ENCODE assay signal across 14 cellular contexts in genomic region chr5:149300441-149300840, GRCh38. TPM values are rescaled to one million over a fixed set of nuclear protein-coding genes. Genes with fewer than 3 reads are reported as not detected.
A peak's percentile ranks its signal among the peaks of the same experiment; 100 is the strongest.
DNase-seq lines count a peak whose midpoint lies in the region; ATAC-seq and TF ChIP-seq lines count a peak whose summit lies in the region.
"Had no signal": no experiment of that assay in that cellular context is flagged by ENCODE, and none has a peak within 500 bp of the region (broad histone marks: within the 10 kb centered on the region; RNA-seq: fewer than 3 reads in every experiment).

No MANE protein-coding gene starts in this region.

- no peaks in the 10 kb centered on the region for H4K20me1 ChIP-seq in neural progenitor cell (ENCODE audit: low read depth)

- DNase-seq in right cardiac atrium, result no peak
- no peak for DNase-seq in cardiac septum (ENCODE audit: low spot score)
- DNase-seq in endothelial cell (ENCODE audit: low spot score), result no peak
- DNase-seq in lung (ENCODE audit: low spot score), result no peak
- no peak for DNase-seq in upper lobe of left lung
- no peak for DNase-seq in neural progenitor cell (ENCODE audit: low spot score)
- DNase-seq in glutamatergic neuron, result no peak
- DNase-seq: BE2C, DMS53, GF-D8, HCEC 1CT, HFFc6 had no signal

- H3K36me3 ChIP-seq in lung (ENCODE audit: control insufficient read depth in 2 of 2, insufficient read depth in 2 of 2, low read length in 2 of 2), result peaks cover 0 to under 1% of the 10 kb centered on the region in 2 donors
- H3K36me3 ChIP-seq in upper lobe of left lung, result peaks cover 0 to 21% (median 0%) of the 10 kb centered on the region in 4 donors
- H3K36me3 ChIP-seq in neural progenitor cell, result no peaks in the 10 kb centered on the region
- H3K36me3 ChIP-seq: BE2C had no signal

- no peak overlapping the region for H2AFZ ChIP-seq in neural progenitor cell (replicated peaks)

- H3K27me3 ChIP-seq in right cardiac atrium (ENCODE audit: control insufficient read depth, insufficient read depth) (no peaks in the 10 kb centered on the region), lung (ENCODE audit: control insufficient read depth, insufficient read depth) (no peaks in the 10 kb centered on the region), upper lobe of left lung (no peaks in the 10 kb centered on the region), neural progenitor cell (no peaks in the 10 kb centered on the region)
- H3K27me3 ChIP-seq: BE2C had no signal

- H3K9me3 ChIP-seq in right cardiac atrium (ENCODE audit: control insufficient read depth, low read length) (no peaks in the 10 kb centered on the region), lung (ENCODE audit: control insufficient read depth in 2 of 2, insufficient read depth in 1 of 2, low read length in 1 of 2) (no peaks in the 10 kb centered on the region), upper lobe of left lung (no peaks in the 10 kb centered on the region), neural progenitor cell (ENCODE audit: low read depth) (no peaks in the 10 kb centered on the region)
- H3K9me3 ChIP-seq: A549, BE2C had no signal

- no peak overlapping the region for H3K4me2 ChIP-seq in neural progenitor cell
- H3K4me2 ChIP-seq: A549 had no signal

- H3K27ac Mint-ChIP-seq in endothelial cell (ENCODE audit: unreplicated experiment), result peak overlapping the region; percentile 98
- no peak overlapping the region for H3K27ac Mint-ChIP-seq in neural progenitor cell
- H3K27ac Mint-ChIP-seq in glutamatergic neuron (ENCODE audit: unreplicated experiment), result no peak overlapping the region

- no peaks in the 10 kb centered on the region for H3K79me2 ChIP-seq in neural progenitor cell (ENCODE audit: low read depth)

- no peak for TF ChIP-seq EP300 in upper lobe of left lung (IDR thresholded peaks at IDR 0.05)

- no peak for ATAC-seq in right cardiac atrium
- ATAC-seq in lung (ENCODE audit: insufficient read depth, low FRiP score), result no peak
- ATAC-seq in upper lobe of left lung (ENCODE audit: low FRiP score in 2 of 2), result no peak
- ATAC-seq: A549 had no signal

- intact Hi-C loops in right cardiac atrium (cut with DNase I), result no loop called here
- intact Hi-C loops in cardiac septum (cut with DNase I), result no loop called here

- TF ChIP-seq POLR2A in upper lobe of left lung (IDR thresholded peaks at IDR 0.05), result no peak

- no peaks in the 10 kb centered on the region for H3F3A ChIP-seq in neural progenitor cell (ENCODE audit: low read depth)

- 79% methylated on average over 6 of the region's 6 CpGs for WGBS in right cardiac atrium
- 85 to 95% methylated on average over 6 of the region's 6 CpGs for WGBS in lung, 2 donors
- 87 to 93% methylated on average over 6 of the region's 6 CpGs for WGBS in upper lobe of left lung, 2 donors

- H3K4me3 ChIP-seq in right cardiac atrium (ENCODE audit: low read length) (no peak overlapping the region), lung (no peak overlapping the region), upper lobe of left lung (no peak overlapping the region), neural progenitor cell (no peak overlapping the region)
- H3K4me3 ChIP-seq: A549 had no signal

- no peak overlapping the region for H3K9ac ChIP-seq in neural progenitor cell

- H3K27me3 Mint-ChIP-seq in endothelial cell (ENCODE audit: unreplicated experiment), result peaks cover 12% of the 10 kb centered on the region
- peaks cover 11% of the 10 kb centered on the region for H3K27me3 Mint-ChIP-seq in neural progenitor cell (ENCODE audit: insufficient read depth, low read depth)
- H3K27me3 Mint-ChIP-seq in glutamatergic neuron (ENCODE audit: unreplicated experiment), result peaks cover 1% of the 10 kb centered on the region

- peak overlapping the region; percentile 59 for H3K27ac ChIP-seq in right cardiac atrium (ENCODE audit: low read length)
- H3K27ac ChIP-seq in lung (ENCODE audit: low read depth in 1 of 2, low read length in 1 of 2), result peak overlapping the region; percentile 41 to 70
- peak overlapping the region in 3 of 4 donors; percentile 70 to 85 (median 77) for H3K27ac ChIP-seq in upper lobe of left lung
- no peak overlapping the region for H3K27ac ChIP-seq in neural progenitor cell
- H3K27ac ChIP-seq: A549, HL-60 had no signal

- H3K36me3 Mint-ChIP-seq in endothelial cell (ENCODE audit: low read depth, unreplicated experiment), result peaks cover 48% of the 10 kb centered on the region
- no peaks in the 10 kb centered on the region for H3K36me3 Mint-ChIP-seq in neural progenitor cell
- no peaks in the 10 kb centered on the region for H3K36me3 Mint-ChIP-seq in glutamatergic neuron (ENCODE audit: unreplicated experiment)

- no peak overlapping the region for H3K4me3 Mint-ChIP-seq in endothelial cell (ENCODE audit: unreplicated experiment)
- H3K4me3 Mint-ChIP-seq in neural progenitor cell, result no peak overlapping the region
- H3K4me3 Mint-ChIP-seq in glutamatergic neuron (ENCODE audit: unreplicated experiment), result no peak overlapping the region
- H3K4me3 Mint-ChIP-seq: HFFc6 had no signal

- H3K9me3 Mint-ChIP-seq in endothelial cell (ENCODE audit: unreplicated experiment) (no peaks in the 10 kb centered on the region), neural progenitor cell (no peaks in the 10 kb centered on the region), glutamatergic neuron (ENCODE audit: unreplicated experiment) (peaks cover 2% of the 10 kb centered on the region)
- H3K9me3 Mint-ChIP-seq: HFFc6 had no signal

- TF ChIP-seq CTCF in endothelial cell (IDR thresholded peaks at IDR 0.05; ENCODE audit: unreplicated experiment), result no peak
- TF ChIP-seq CTCF in lung (IDR thresholded peaks at IDR 0.05; ENCODE audit: control extremely low read depth, extremely low read depth), result no peak
- no peak for TF ChIP-seq CTCF in upper lobe of left lung (IDR thresholded peaks at IDR 0.05)
- no peak for TF ChIP-seq CTCF in neural progenitor cell (IDR thresholded peaks at IDR 0.05)
- TF ChIP-seq CTCF in glutamatergic neuron (IDR thresholded peaks at IDR 0.05; ENCODE audit: partially characterized antibody, unreplicated experiment), result no peak

- H3K4me1 ChIP-seq in right cardiac atrium (ENCODE audit: control insufficient read depth, insufficient read depth, low read length), result peaks cover 21% of the 10 kb centered on the region
- peaks cover 24 to 29% of the 10 kb centered on the region in 2 donors for H3K4me1 ChIP-seq in lung (ENCODE audit: control insufficient read depth in 2 of 2, insufficient read depth in 2 of 2, low read length in 2 of 2)
- H3K4me1 ChIP-seq in upper lobe of left lung, result peaks cover 23 to 48% (median 34%) of the 10 kb centered on the region in 4 donors
- peaks cover 2% of the 10 kb centered on the region for H3K4me1 ChIP-seq in neural progenitor cell
- H3K4me1 ChIP-seq: A549, BE2C had no signal

- H3K4me1 Mint-ChIP-seq in endothelial cell (ENCODE audit: unreplicated experiment), result peaks cover 85% of the 10 kb centered on the region
- H3K4me1 Mint-ChIP-seq in neural progenitor cell, result peaks cover 10% of the 10 kb centered on the region
- H3K4me1 Mint-ChIP-seq in glutamatergic neuron (ENCODE audit: low read depth, unreplicated experiment), result peaks cover 4% of the 10 kb centered on the region

RNA-seq across cellular contexts. Expression of gene AFAP1L1, which starts 28.8 kb away (rescaled TPM):
- total RNA-seq in right cardiac atrium (10 to 100 TPM; 36.9 to 59.7 (median 42.7) TPM), cardiac septum (55.2 TPM), endothelial cell (ENCODE audit: unreplicated experiment) (393 TPM), lung (10 to 100 TPM; 22.8 to 40.6 TPM), upper lobe of left lung (10 to 100 TPM; 15.1 to 40.8 (median 26.5) TPM), neural progenitor cell (ENCODE audit: low replicate concordance) (0.34 and 0.36 TPM in 2 replicates), glutamatergic neuron (ENCODE audit: unreplicated experiment) (0.25 TPM)
- polyA plus RNA-seq in right cardiac atrium (26.2 TPM), lung (10 to 100 TPM in 1 of 2 donors, 1 to 10 TPM in 1; 9.8 to 13.3 TPM)

RNA-seq across cellular contexts. Expression of gene GRPEL2, which starts 44.9 kb away (rescaled TPM):
- 10 to 100 TPM in 1 of 4 donors, 1 to 10 TPM in 3; 9.1 to 11.3 (median 9.4) TPM for total RNA-seq in right cardiac atrium
- 4.8 TPM for polyA plus RNA-seq in right cardiac atrium
- total RNA-seq in cardiac septum, result 11.0 TPM
- 51.1 TPM for total RNA-seq in endothelial cell (ENCODE audit: unreplicated experiment)
- 10 to 100 TPM; 19.2 to 20.2 TPM for total RNA-seq in lung
- polyA plus RNA-seq in lung, result 10 to 100 TPM in 1 of 2 donors, 1 to 10 TPM in 1; 6.6 to 12.7 TPM
- 10 to 100 TPM in 4 of 6 donors, 1 to 10 TPM in 2; 7.3 to 22.1 (median 12.9) TPM for total RNA-seq in upper lobe of left lung
- 27.0 and 42.5 TPM in 2 replicates for total RNA-seq in neural progenitor cell (ENCODE audit: low replicate concordance)
- 34.7 TPM for total RNA-seq in glutamatergic neuron (ENCODE audit: unreplicated experiment)

RNA-seq across cellular contexts. Expression of gene PCYOX1L, which starts 57.4 kb away (rescaled TPM):
- total RNA-seq in right cardiac atrium, result 1 to 10 TPM; 4.7 to 7.0 (median 6.2) TPM
- 3.7 TPM for polyA plus RNA-seq in right cardiac atrium
- 4.3 TPM for total RNA-seq in cardiac septum
- 18.3 TPM for total RNA-seq in endothelial cell (ENCODE audit: unreplicated experiment)
- 1 to 10 TPM; 7.9 to 9.3 TPM for total RNA-seq in lung
- 1 to 10 TPM; 4.8 to 6.8 TPM for polyA plus RNA-seq in lung
- 10 to 100 TPM in 1 of 6 donors, 1 to 10 TPM in 5; 3.2 to 10.1 (median 5.0) TPM for total RNA-seq in upper lobe of left lung
- 16.4 and 28.3 TPM in 2 replicates for total RNA-seq in neural progenitor cell (ENCODE audit: low replicate concordance)
- total RNA-seq in glutamatergic neuron (ENCODE audit: unreplicated experiment), result 25.4 TPM

Comparison
In these comparisons a context has a peak if more than half of its experiments do, and no peak if none do; other contexts are left out.
1. RNA of gene AFAP1L1, which starts 28.8 kb away (total RNA-seq): 393 TPM in endothelial cell (single experiment), 55.2 TPM in cardiac septum (single experiment), 36.9 to 59.7 TPM in right cardiac atrium, 22.8 to 40.6 TPM in lung and 15.1 to 40.8 TPM in upper lobe of left lung; 0.34 to 0.36 TPM in neural progenitor cell and 0.25 TPM in glutamatergic neuron (single experiment); every median in the first group is over 10 times any median in the second.